Comparison of ENCODE assay signal across 17 cellular contexts in the genomic region with DNA sequence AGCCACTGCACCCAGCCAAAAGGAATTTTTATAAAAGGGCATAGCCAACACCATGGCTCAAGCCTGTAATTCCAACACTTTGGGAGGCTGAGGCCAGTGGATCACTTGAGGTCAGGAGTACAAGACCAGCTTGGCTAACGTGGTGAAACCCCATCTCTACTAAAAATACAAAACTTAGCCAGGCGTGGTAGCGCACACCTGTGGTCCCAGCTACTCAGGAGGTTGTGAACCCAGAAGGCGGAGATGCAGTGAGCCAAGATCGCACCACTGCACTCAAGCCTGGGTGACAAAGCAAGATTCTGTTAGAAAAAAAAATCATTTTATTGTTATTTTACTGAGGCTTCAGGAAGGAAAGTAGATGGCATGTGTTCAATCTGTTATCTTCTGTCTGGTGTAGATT. TPM values are rescaled to one million over a fixed set of nuclear protein-coding genes. Genes with fewer than 3 reads are reported as not detected.
A peak's percentile ranks its signal among the peaks of the same experiment; 100 is the strongest.
DNase-seq lines count a peak whose midpoint lies in the region; ATAC-seq and TF ChIP-seq lines count a peak whose summit lies in the region.
"Had no signal": no experiment of that assay in that cellular context is flagged by ENCODE, and none has a peak within 500 bp of the region (broad histone marks: within the 10 kb centered on the region; RNA-seq: fewer than 3 reads in every experiment).

No MANE protein-coding gene starts in this region.

- no peaks in the 10 kb centered on the region for H3K36me3 ChIP-seq in OCI-LY1 (ENCODE audit: insufficient read depth, low read length)

- peaks cover 72% of the 10 kb centered on the region for H3K4me1 ChIP-seq in OCI-LY1 (ENCODE audit: insufficient read depth, low read length, severe bottlenecking)
- H3K4me1 ChIP-seq: parathyroid adenoma had no signal

- no peak overlapping the region for H2AFZ ChIP-seq in OCI-LY1 (ENCODE audit: low read length)
- H2AFZ ChIP-seq: parathyroid adenoma had no signal

- TF ChIP-seq CTCF in OCI-LY1 (IDR thresholded peaks at IDR 0.05; ENCODE audit: low read length) (no peak), chondrocyte (IDR thresholded peaks at IDR 0.05) (no peak)

- ATAC-seq in GM18519 (IDR thresholded peaks at IDR 0.05; ENCODE audit: low FRiP score, unreplicated experiment) (peak; percentile 55), GM21390 (IDR thresholded peaks at IDR 0.05; ENCODE audit: unreplicated experiment) (peak; percentile 78), HG02938 (IDR thresholded peaks at IDR 0.05; ENCODE audit: unreplicated experiment) (peak; percentile 62), GM18520 (IDR thresholded peaks at IDR 0.05; ENCODE audit: unreplicated experiment) (no peak)
- ATAC-seq: stimulated activated effector memory CD8-positive, alpha-beta T cell treated with anti-CD3 and anti-CD28 coated beads, Interleukin-12 subunit alpha, Interleukin-12 subunit beta, amount 100 ng/mL, for 72 hours had no signal

- no peaks in the 10 kb centered on the region for H3K27me3 Mint-ChIP-seq in chondrocyte (ENCODE audit: low read depth)
- H3K27me3 Mint-ChIP-seq: dendritic cell treated with granulocyte-macrophage colony-stimulating factor and Interleukin-4, amounts not matched to agents 40 ng/mL and 50 ng/mL, for 4 days had no signal

- H3K27ac ChIP-seq in OCI-LY1 (ENCODE audit: low read depth, low read length, poor library complexity, severe bottlenecking): peak overlapping the region; percentile 95
- H3K27ac ChIP-seq: parathyroid adenoma had no signal

- no peaks in the 10 kb centered on the region; the same call in 1 of the 2 replicates for H3F3A ChIP-seq in OCI-LY1 (ENCODE audit: insufficient read depth, low read length)

- no peak overlapping the region for H3K4me3 Mint-ChIP-seq in chondrocyte (ENCODE audit: unreplicated experiment)
- H3K4me3 Mint-ChIP-seq: dendritic cell treated with granulocyte-macrophage colony-stimulating factor and Interleukin-4, amounts not matched to agents 40 ng/mL and 50 ng/mL, for 4 days; stimulated activated effector memory CD8-positive, alpha-beta T cell treated with anti-CD3 and anti-CD28 coated beads, Interleukin-12 subunit alpha, Interleukin-12 subunit beta, amount 100 ng/mL, for 72 hours had no signal

- peaks cover 2% of the 10 kb centered on the region for H3K36me3 Mint-ChIP-seq in chondrocyte (ENCODE audit: low read depth)
- H3K36me3 Mint-ChIP-seq: stimulated activated effector memory CD8-positive, alpha-beta T cell treated with anti-CD3 and anti-CD28 coated beads, Interleukin-12 subunit alpha, Interleukin-12 subunit beta, amount 100 ng/mL, for 72 hours had no signal

- no peaks in the 10 kb centered on the region for H3K9me3 Mint-ChIP-seq in chondrocyte (ENCODE audit: low read depth)
- H3K9me3 Mint-ChIP-seq: dendritic cell treated with granulocyte-macrophage colony-stimulating factor and Interleukin-4, amounts not matched to agents 40 ng/mL and 50 ng/mL, for 4 days; stimulated activated effector memory CD8-positive, alpha-beta T cell treated with anti-CD3 and anti-CD28 coated beads, Interleukin-12 subunit alpha, Interleukin-12 subunit beta, amount 100 ng/mL, for 72 hours had no signal

- no peak overlapping the region for H3K27ac Mint-ChIP-seq in chondrocyte (ENCODE audit: unreplicated experiment)
- H3K27ac Mint-ChIP-seq: dendritic cell treated with granulocyte-macrophage colony-stimulating factor and Interleukin-4, amounts not matched to agents 40 ng/mL and 50 ng/mL, for 4 days; stimulated activated effector memory CD8-positive, alpha-beta T cell treated with anti-CD3 and anti-CD28 coated beads, Interleukin-12 subunit alpha, Interleukin-12 subunit beta, amount 100 ng/mL, for 72 hours had no signal

- peaks cover 3% of the 10 kb centered on the region for H3K4me1 Mint-ChIP-seq in chondrocyte (ENCODE audit: low read depth)
- H3K4me1 Mint-ChIP-seq: stimulated activated effector memory CD8-positive, alpha-beta T cell treated with anti-CD3 and anti-CD28 coated beads, Interleukin-12 subunit alpha, Interleukin-12 subunit beta, amount 100 ng/mL, for 72 hours had no signal

- no peaks in the 10 kb centered on the region for H3K9me2 ChIP-seq in OCI-LY1 (ENCODE audit: low read depth, low read length)

- H4K20me1 ChIP-seq in OCI-LY1 (ENCODE audit: insufficient read depth, low read length): no peaks in the 10 kb centered on the region

- H3K79me2 ChIP-seq in OCI-LY1 (ENCODE audit: insufficient read depth, low read length): no peaks in the 10 kb centered on the region
- H3K79me2 ChIP-seq: parathyroid adenoma had no signal

- H3K9ac ChIP-seq in OCI-LY1 (ENCODE audit: low read length): peak overlapping the region; percentile 45
- H3K9ac ChIP-seq: parathyroid adenoma had no signal

- peak overlapping the region; percentile 2 for H3K4me3 ChIP-seq in OCI-LY1 (ENCODE audit: low read depth, low read length, poor library complexity, severe bottlenecking)

- H3K4me2 ChIP-seq in OCI-LY1 (ENCODE audit: low read length): peak overlapping the region; percentile 57

- DNase-seq in NCI-H2107 (lab: John Stamatoyannopoulos, UW) (no peak), chondrocyte (ENCODE audit: low spot score) (no peak)
- DNase-seq in stimulated activated CD4-positive, alpha-beta T cell treated with anti-CD3 and anti-CD28 coated beads, Interleukin-2, amount 100 ng/mL, for 48 hours: no peak
- DNase-seq: activated T-cell treated with anti-CD3 and anti-CD28 coated beads, Interleukin-2, amount 50 U/mL, for 48 hours; amniotic stem cell; Kasumi-1; mesendoderm; NCI-H187 treated with DMSO at 0.1 percent for 48 hours; SW 1271 had no signal

- H3K9me3 ChIP-seq in OCI-LY1 (ENCODE audit: low read length): no peaks in the 10 kb centered on the region

- H3K27me3 ChIP-seq in OCI-LY1 (ENCODE audit: insufficient read depth, low read length): no peaks in the 10 kb centered on the region

RNA-seq across cellular contexts. Expression of a gene that starts 31.3 kb away (rescaled TPM):
- total RNA-seq in chondrocyte: 8.9 to 17.7 TPM (median 9.7 TPM) in 3 replicates
